Comparison of ENCODE assay signal across 1 cellular context in the genomic region with DNA sequence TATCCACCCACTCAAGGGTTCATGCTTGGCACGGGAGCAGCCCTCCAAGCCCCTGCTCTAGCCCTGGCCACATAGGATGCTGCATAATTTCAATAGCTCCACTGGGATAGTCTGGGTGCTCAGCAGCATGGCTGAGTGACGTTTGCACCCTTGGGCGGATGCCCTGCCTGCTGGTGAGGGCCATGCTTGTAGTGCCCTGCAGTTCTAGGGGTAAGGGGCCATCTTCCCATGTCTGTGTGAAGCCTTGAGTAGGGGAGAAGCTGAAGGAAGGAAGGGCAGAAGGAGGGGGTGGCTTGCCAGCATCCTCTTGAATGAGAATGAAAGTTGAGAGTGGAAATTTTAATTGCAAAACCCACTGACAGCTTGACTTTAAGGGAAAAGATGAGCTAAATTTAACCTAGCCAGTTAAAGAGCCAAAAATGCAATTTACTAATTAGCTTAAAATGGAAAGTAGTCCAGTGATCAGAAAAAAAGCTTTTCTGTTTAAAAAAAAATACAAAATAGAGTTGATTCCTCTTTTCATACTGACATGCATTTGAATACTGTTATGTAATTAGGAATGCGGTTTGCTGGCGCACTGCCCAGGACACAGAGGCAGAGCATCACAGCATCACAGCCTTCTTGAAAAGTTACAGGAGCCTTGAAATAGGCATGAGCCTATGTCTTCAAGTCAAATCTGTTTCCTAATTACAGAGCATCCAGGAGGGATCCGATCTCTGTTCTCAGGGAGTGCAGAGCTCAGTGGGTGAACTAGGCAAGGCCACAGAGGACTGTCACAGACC.
TF ChIP-seq lines count a peak whose summit lies in the region.

No MANE protein-coding gene starts in this region.

TF ChIP-seq in IMR-90, 13 proteins besides CTCF, POLR2A, EP300 and RAD21:
- TF ChIP-seq, protein P1, sequence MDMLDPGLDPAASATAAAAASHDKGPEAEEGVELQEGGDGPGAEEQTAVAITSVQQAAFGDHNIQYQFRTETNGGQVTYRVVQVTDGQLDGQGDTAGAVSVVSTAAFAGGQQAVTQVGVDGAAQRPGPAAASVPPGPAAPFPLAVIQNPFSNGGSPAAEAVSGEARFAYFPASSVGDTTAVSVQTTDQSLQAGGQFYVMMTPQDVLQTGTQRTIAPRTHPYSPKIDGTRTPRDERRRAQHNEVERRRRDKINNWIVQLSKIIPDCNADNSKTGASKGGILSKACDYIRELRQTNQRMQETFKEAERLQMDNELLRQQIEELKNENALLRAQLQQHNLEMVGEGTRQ (IDR thresholded peaks at IDR 0.05; ENCODE audit: low read depth, low read length), result no peak
- no peak for TF ChIP-seq RCOR1 (IDR thresholded peaks at IDR 0.05; ENCODE audit: insufficient replicate concordance, low read length)
- TF ChIP-seq, protein P2, sequence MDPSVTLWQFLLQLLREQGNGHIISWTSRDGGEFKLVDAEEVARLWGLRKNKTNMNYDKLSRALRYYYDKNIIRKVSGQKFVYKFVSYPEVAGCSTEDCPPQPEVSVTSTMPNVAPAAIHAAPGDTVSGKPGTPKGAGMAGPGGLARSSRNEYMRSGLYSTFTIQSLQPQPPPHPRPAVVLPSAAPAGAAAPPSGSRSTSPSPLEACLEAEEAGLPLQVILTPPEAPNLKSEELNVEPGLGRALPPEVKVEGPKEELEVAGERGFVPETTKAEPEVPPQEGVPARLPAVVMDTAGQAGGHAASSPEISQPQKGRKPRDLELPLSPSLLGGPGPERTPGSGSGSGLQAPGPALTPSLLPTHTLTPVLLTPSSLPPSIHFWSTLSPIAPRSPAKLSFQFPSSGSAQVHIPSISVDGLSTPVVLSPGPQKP (IDR thresholded peaks at IDR 0.05; ENCODE audit: borderline replicate concordance, low read depth, low read length), result no peak
- no peak for TF ChIP-seq MAFK (IDR thresholded peaks at IDR 0.05; ENCODE audit: low read depth, low read length)
- TF ChIP-seq RFX5 (IDR thresholded peaks at IDR 0.05; ENCODE audit: low read depth, low read length), result no peak
- TF ChIP-seq BHLHE40 (IDR thresholded peaks at IDR 0.05; ENCODE audit: low read depth, low read length), result no peak
- no peak for TF ChIP-seq SMC3 (IDR thresholded peaks at IDR 0.05; ENCODE audit: low read depth, low read length)
- TF ChIP-seq CHD1 (IDR thresholded peaks at IDR 0.05; ENCODE audit: low read depth, low read length), result no peak
- no peak for TF ChIP-seq CEBPB (IDR thresholded peaks at IDR 0.05; ENCODE audit: low read depth, low read length)
- no peak for TF ChIP-seq MXI1 (IDR thresholded peaks at IDR 0.05; ENCODE audit: borderline replicate concordance, low read depth, low read length)
- TF ChIP-seq FOS (IDR thresholded peaks at IDR 0.05; ENCODE audit: low read depth, low read length), result no peak
- TF ChIP-seq NFE2L2 (IDR thresholded peaks at IDR 0.05; ENCODE audit: low read depth, low read length), result no peak
- TF ChIP-seq MAZ (IDR thresholded peaks at IDR 0.05; ENCODE audit: borderline replicate concordance, low read depth, low read length), result no peak
